In genomic region chrX:13110427-13111324, GRCh38 we compare ENCODE assay signal across 8 cellular contexts.
A peak's percentile ranks its signal among the peaks of the same experiment; 100 is the strongest.
DNase-seq lines count a peak whose midpoint lies in the region; ATAC-seq, FAIRE-seq and TF ChIP-seq lines count a peak whose summit lies in the region.

No MANE protein-coding gene starts in this region.

- H3K27me3 ChIP-seq in A673 (replicated peaks; ENCODE audit: insufficient read depth, low read depth, low read length, poor library complexity), result no peaks in the 10 kb centered on the region
- no peaks in the 10 kb centered on the region for H3K27me3 ChIP-seq in K562 (ENCODE audit: control insufficient read depth in 2 of 2, insufficient read depth in 2 of 2, low read length in 2 of 2)
- no peaks in the 10 kb centered on the region for H3K27me3 ChIP-seq in lower lobe of right lung (ENCODE audit: low read depth)

- 62% methylated on average over 10 of the region's 10 CpGs for WGBS in K562 (ENCODE audit: insufficient coverage, low coverage, missing lambda C conversion rate)

- H3K9me1 ChIP-seq in K562 (ENCODE audit: control insufficient read depth, insufficient read depth, low read length), result no peaks in the 10 kb centered on the region

- no peaks in the 10 kb centered on the region for H3K36me3 Mint-ChIP-seq in T-helper 17 cell (ENCODE audit: low read depth)

- intact Hi-C loops in A673 (cut with micrococcal nuclease; ENCODE audit: unreplicated experiment) (no loop called here), K562 (cut with micrococcal nuclease) (no loop called here), lower lobe of right lung (cut with DNase I) (no loop called here)

- ATAC-seq in K562, result no peak; the same call in 2 of the 3 replicates
- ATAC-seq in lower lobe of right lung, result peak; percentile 93 to 95
- ATAC-seq in GM18858 (IDR thresholded peaks at IDR 0.05; ENCODE audit: unreplicated experiment), result no peak
- no peak for ATAC-seq in T-helper 17 cell

- FAIRE-seq in HTR-8/SVneo (lab: Jason Lieb, UNC) (peak; percentile 33), K562 (lab: Jason Lieb, UNC) (no peak)

- H3K4me3 ChIP-seq in A673 (ENCODE audit: low read depth, low read length, poor library complexity, severe bottlenecking) (no peak overlapping the region), K562 (no peak overlapping the region), lower lobe of right lung (no peak overlapping the region)

- no peak for TF ChIP-seq RAD21 in K562 (CRISPR knock-in tag; conservative IDR thresholded peaks at IDR 0.05 in 1 of 2, IDR thresholded peaks at IDR 0.05 in 1 of 2)

- H3K79me2 ChIP-seq in K562 (ENCODE audit: control insufficient read depth, insufficient read depth, low read length), result no peaks in the 10 kb centered on the region

- H3K4me1 ChIP-seq in A673 (ENCODE audit: insufficient read depth, low read length, poor library complexity, severe bottlenecking), result no peaks in the 10 kb centered on the region
- no peaks in the 10 kb centered on the region; a peak in 1 of 5 replicates for H3K4me1 ChIP-seq in K562 (replicated peaks in 1 of 2; ENCODE audit: control insufficient read depth in 2 of 2, insufficient read depth in 2 of 2, low read length in 2 of 2)
- peaks cover 20% of the 10 kb centered on the region for H3K4me1 ChIP-seq in lower lobe of right lung

- no peak for TF ChIP-seq POLR2A in K562 (conservative IDR thresholded peaks at IDR 0.05)

- BruUV-seq in A673 (replicated peaks; lab: Mats Ljungman, UMichigan) (no TSS peak), K562 (replicated peaks; lab: Mats Ljungman, UMichigan) (no TSS peak)

- POLR2A ChIA-PET in A673 (lab: Charles Lee; ENCODE audit: low non-redundant PET), result no interaction called here
- POLR2A ChIA-PET in K562 (lab: Yijun Ruan, JAX), result no interaction called here

- no peak overlapping the region for H3K27ac Mint-ChIP-seq in T-helper 17 cell

- H3K9me3 ChIP-seq in A673 (ENCODE audit: low read depth, low read length, poor library complexity, severe bottlenecking) (no peaks in the 10 kb centered on the region), K562 (replicated peaks; ENCODE audit: control insufficient read depth, insufficient read depth, low read depth, low read length) (no peaks in the 10 kb centered on the region), lower lobe of right lung (no peaks in the 10 kb centered on the region), T-helper 17 cell (ENCODE audit: control insufficient read depth, low read length, poor library complexity, severe bottlenecking) (no peaks in the 10 kb centered on the region)

- no peak overlapping the region for H3K9ac ChIP-seq in K562 (ENCODE audit: insufficient read depth in 1 of 2, low read depth in 2 of 2, low read length in 2 of 2)

- H3K36me3 ChIP-seq in A673 (ENCODE audit: insufficient read depth, low read length, poor library complexity, severe bottlenecking) (no peaks in the 10 kb centered on the region), K562 (ENCODE audit: control insufficient read depth, insufficient read depth, low read length) (no peaks in the 10 kb centered on the region), lower lobe of right lung (no peaks in the 10 kb centered on the region)

- TF ChIP-seq CTCF in A673 (conservative IDR thresholded peaks at IDR 0.05; ENCODE audit: low read depth, low read length) (no peak), K562 (IDR thresholded peaks at IDR 0.05 in 2 of 3, conservative IDR thresholded peaks at IDR 0.05 in 1 of 3; ENCODE audit: insufficient read depth in 2 of 3, low read depth in 1 of 3, low read length in 3 of 3) (no peak), lower lobe of right lung (IDR thresholded peaks at IDR 0.05) (no peak)

- in situ Hi-C loops in K562 (cut with MboI), result no loop called here

- CTCF ChIA-PET in A673 (lab: Charles Lee) (no interaction called here), K562 (lab: Yijun Ruan, JAX; ENCODE audit: low intra/inter-chr PET ratio) (no interaction called here)

- TF ChIP-seq EP300 in K562 (IDR thresholded peaks at IDR 0.05; ENCODE audit: low read length), result peak; percentile 34; the same call in 1 of the 2 replicates

- H3K4me3 Mint-ChIP-seq in T-helper 17 cell, result no peak overlapping the region

- H3K4me2 ChIP-seq in K562 (ENCODE audit: insufficient read depth, low read length), result no peak overlapping the region

- H3K4me1 Mint-ChIP-seq in T-helper 17 cell, result no peaks in the 10 kb centered on the region

- peak; percentile 61 for DNase-seq in A673 (ENCODE audit: low spot score)
- peak; percentile 66 for DNase-seq in HTR-8/SVneo (ENCODE audit: insufficient read length, low spot score)
- no peak for DNase-seq in K562 (ENCODE audit: extremely low read depth in 1 of 4, low spot score in 3 of 4)
- DNase-seq in lower lobe of right lung, result no peak
- DNase-seq in T-helper 17 cell, result no peak
- no peak for DNase-seq in SK-N-DZ (ENCODE audit: low spot score)
- DNase-seq in stimulated activated CD4-positive, alpha-beta T cell treated with anti-CD3 and anti-CD28 coated beads, Interleukin-4, amount 100 ng/mL, for 4 hours, result no peak

- no peaks in the 10 kb centered on the region for H3K27me3 Mint-ChIP-seq in T-helper 17 cell

- H3K27ac ChIP-seq in A673 (ENCODE audit: low read depth, low read length, poor library complexity, severe bottlenecking), result no peak overlapping the region
- no peak overlapping the region for H3K27ac ChIP-seq in K562 (ENCODE audit: extremely low read depth, low read depth, low read length)
- H3K27ac ChIP-seq in lower lobe of right lung, result peak overlapping the region; percentile 68

- no peaks in the 10 kb centered on the region for H4K20me1 ChIP-seq in K562 (replicated peaks; ENCODE audit: control insufficient read depth, insufficient read depth, low read length)

- no peak overlapping the region for H2AFZ ChIP-seq in K562 (ENCODE audit: low read depth, low read length)

TF ChIP-seq in K562, 482 proteins besides CTCF, POLR2A, EP300 and RAD21 (continues in another document):
- TF ChIP-seq ATF1 (CRISPR knock-in tag; IDR thresholded peaks at IDR 0.05) (no peak), ATF1 (tag; IDR thresholded peaks at IDR 0.05) (peak; percentile 33; the same call in 1 of the 2 replicates), CLOCK (CRISPR knock-in tag; IDR thresholded peaks at IDR 0.05; ENCODE audit: borderline replicate concordance) (no peak), U2AF2 (optimal IDR thresholded peaks at IDR 0.05; ENCODE audit: low read depth, low read length) (no peak), SMARCA4 (IDR thresholded peaks at IDR 0.05) (0 out of 2 replicates have a peak, but pooled peaks have one; percentile 50), CEBPB (tag; IDR thresholded peaks at IDR 0.05) (peak; percentile 74), BCOR (IDR thresholded peaks at IDR 0.05) (no peak), NONO (IDR thresholded peaks at IDR 0.05; ENCODE audit: low read depth in 2 of 2, low read length in 1 of 2) (no peak), BRD9 (IDR thresholded peaks at IDR 0.05; ENCODE audit: low read depth, partially characterized antibody) (no peak), CBFA2T3 (IDR thresholded peaks at IDR 0.05) (no peak), ZHX1 (conservative IDR thresholded peaks at IDR 0.05; ENCODE audit: low read length) (no peak), FIP1L1 (IDR thresholded peaks at IDR 0.05; ENCODE audit: low read depth, low read length, poor library complexity, severe bottlenecking) (no peak), ZNF696 (CRISPR knock-in tag; conservative IDR thresholded peaks at IDR 0.05) (no peak), NFE2L1 (tag; IDR thresholded peaks at IDR 0.05; ENCODE audit: borderline replicate concordance, low read depth) (no peak), PTBP1 (IDR thresholded peaks at IDR 0.05; ENCODE audit: low read depth, low read length) (no peak), SAFB2 (IDR thresholded peaks at IDR 0.05; ENCODE audit: borderline replicate concordance, low read depth, low read length, severe bottlenecking) (no peak), CEBPG (CRISPR knock-in tag; IDR thresholded peaks at IDR 0.05) (no peak; the same call in 1 of the 2 replicates), CEBPG (tag; conservative IDR thresholded peaks at IDR 0.05 in 1 of 2, IDR thresholded peaks at IDR 0.05 in 1 of 2) (peak; percentile 85 to 91), ZNF174 (CRISPR knock-in tag; IDR thresholded peaks at IDR 0.05) (no peak)

Comparison
In these comparisons a context has a peak if more than half of its experiments do, and no peak if none do; other contexts are left out.
1. DNase-seq: peak in A673 (single experiment) and HTR-8/SVneo (single experiment); none in K562 (0 of 4), lower lobe of right lung (single experiment), T-helper 17 cell (0 of 3), SK-N-DZ (single experiment) and stimulated activated CD4-positive, alpha-beta T cell treated with anti-CD3 and anti-CD28 coated beads, Interleukin-4, amount 100 ng/mL, for 4 hours (0 of 2).
2. ATAC-seq: peak in lower lobe of right lung (2 of 2); none in K562 (single experiment), GM18858 (single experiment) and T-helper 17 cell (single experiment).